11 cellular contexts compared by ENCODE assay signal in genomic region chr3:130850846-130851245, GRCh38. TPM values are rescaled to one million over a fixed set of nuclear protein-coding genes. Genes with fewer than 3 reads are reported as not detected.
DNase-seq lines count a peak whose midpoint lies in the region; ATAC-seq and TF ChIP-seq lines count a peak whose summit lies in the region.
"Had no signal": no experiment of that assay in that cellular context is flagged by ENCODE, and none has a peak within 500 bp of the region (broad histone marks: within the 10 kb centered on the region; RNA-seq: fewer than 3 reads in every experiment).

No MANE protein-coding gene starts in this region.

- no peaks in the 10 kb centered on the region for H3K27me3 ChIP-seq in breast epithelium
- no peaks in the 10 kb centered on the region for H3K27me3 ChIP-seq in hepatocyte
- H3K27me3 ChIP-seq in thymus (ENCODE audit: control insufficient read depth, insufficient read depth), result no peaks in the 10 kb centered on the region
- H3K27me3 ChIP-seq in gastroesophageal sphincter, result no peaks in the 10 kb centered on the region
- H3K27me3 ChIP-seq: cardiac muscle cell had no signal

- no peaks in the 10 kb centered on the region for H3K79me2 ChIP-seq in hepatocyte

- H3K4me3 Mint-ChIP-seq in MCF 10A (ENCODE audit: unreplicated experiment) (no peak overlapping the region), progenitor cell of endocrine pancreas (ENCODE audit: low read depth) (no peak overlapping the region)
- peak overlapping the region; percentile 20 for H3K4me3 Mint-ChIP-seq in activated CD4-positive, alpha-beta memory T cell treated with anti-CD3 and anti-CD28 coated beads for 36 hours

- no peaks in the 10 kb centered on the region for H3K9me3 ChIP-seq in breast epithelium
- H3K9me3 ChIP-seq in hepatocyte (ENCODE audit: low read depth), result no peaks in the 10 kb centered on the region
- no peaks in the 10 kb centered on the region for H3K9me3 ChIP-seq in thymus (ENCODE audit: control insufficient read depth)
- no peaks in the 10 kb centered on the region for H3K9me3 ChIP-seq in gastroesophageal sphincter

- H3K27ac Mint-ChIP-seq in MCF 10A (ENCODE audit: low read depth, unreplicated experiment) (no peak overlapping the region), progenitor cell of endocrine pancreas (no peak overlapping the region)
- H3K27ac Mint-ChIP-seq in activated CD4-positive, alpha-beta memory T cell treated with anti-CD3 and anti-CD28 coated beads for 36 hours, result no peak overlapping the region
- H3K27ac Mint-ChIP-seq: immature natural killer cell had no signal

- WGBS in hepatocyte (ENCODE audit: low lambda C conversion rate, missing lambda C conversion rate), result 70% methylated on average over 7 of the region's 7 CpGs
- WGBS in thymus, result 4% methylated on average over 7 of the region's 7 CpGs
- WGBS in gastroesophageal sphincter (ENCODE audit: low coverage in 1 of 2), 2 donors, result 41 to 57% methylated on average over 7 of the region's 7 CpGs

- TF ChIP-seq CTCF in breast epithelium (IDR thresholded peaks at IDR 0.05), result no peak
- no peak for TF ChIP-seq CTCF in MCF 10A (IDR thresholded peaks at IDR 0.05; ENCODE audit: unreplicated experiment)
- no peak for TF ChIP-seq CTCF in hepatocyte (IDR thresholded peaks at IDR 0.05; ENCODE audit: poor library complexity)
- no peak for TF ChIP-seq CTCF in gastroesophageal sphincter (IDR thresholded peaks at IDR 0.05)
- no peak for TF ChIP-seq CTCF in progenitor cell of endocrine pancreas (IDR thresholded peaks at IDR 0.05; ENCODE audit: unreplicated experiment)

- H3K36me3 Mint-ChIP-seq in MCF 10A (ENCODE audit: insufficient read depth, unreplicated experiment) (no peaks in the 10 kb centered on the region), progenitor cell of endocrine pancreas (ENCODE audit: insufficient read depth) (no peaks in the 10 kb centered on the region)
- H3K36me3 Mint-ChIP-seq in activated CD4-positive, alpha-beta memory T cell treated with anti-CD3 and anti-CD28 coated beads for 36 hours, result no peaks in the 10 kb centered on the region
- H3K36me3 Mint-ChIP-seq: immature natural killer cell had no signal

- H2AFZ ChIP-seq in hepatocyte, result peak overlapping the region; percentile 28

- no TSS peak for BruUV-seq in MCF 10A (replicated peaks; lab: Mats Ljungman, UMichigan)

- peak overlapping the region; percentile 14 to 47 (median 29) for H3K4me3 ChIP-seq in breast epithelium
- H3K4me3 ChIP-seq in hepatocyte, result no peak overlapping the region
- H3K4me3 ChIP-seq in thymus (ENCODE audit: low read length), result peak overlapping the region; percentile 29
- no peak overlapping the region for H3K4me3 ChIP-seq in gastroesophageal sphincter
- H3K4me3 ChIP-seq: cardiac muscle cell had no signal

- POLR2A ChIA-PET in MCF 10A (lab: Yijun Ruan, JAX), result interaction anchor here (0.7 to 1.5 kb wide), 3 partner anchors 43 to 113 kb away, joined by 3 to 9 read pairs (median 3); partner anchors contain the start of gene ATP2C1
- POLR2A ChIA-PET in activated CD4-positive, alpha-beta memory T cell treated with anti-CD3 and anti-CD28 coated beads for 36 hours (lab: Charles Lee), result interaction anchor here (2.8 kb wide), 1 partner anchor 43 kb away, joined by 28 read pairs; the partner anchor contains the start of gene ATP2C1

- no peak for DNase-seq in breast epithelium (ENCODE audit: low spot score in 2 of 2)
- DNase-seq in MCF 10A (ENCODE audit: unreplicated experiment), result no peak
- no peak for DNase-seq in activated CD4-positive, alpha-beta memory T cell treated with anti-CD3 and anti-CD28 coated beads for 36 hours
- DNase-seq in hepatocyte (ENCODE audit: low spot score), result no peak
- DNase-seq in stimulated activated CD4-positive, alpha-beta T cell treated with anti-CD3 and anti-CD28 coated beads, Interleukin-2, amount 100 ng/mL, for 24 hours, result no peak
- DNase-seq in progenitor cell of endocrine pancreas (ENCODE audit: low spot score, unreplicated experiment), result no peak
- DNase-seq: NCI-H1694 treated with DMSO at 0.1 percent for 48 hours had no signal

- peaks cover 7% of the 10 kb centered on the region for H3K4me1 Mint-ChIP-seq in MCF 10A (ENCODE audit: insufficient read depth, unreplicated experiment)
- H3K4me1 Mint-ChIP-seq in activated CD4-positive, alpha-beta memory T cell treated with anti-CD3 and anti-CD28 coated beads for 36 hours (ENCODE audit: low read depth), result peaks cover 28% of the 10 kb centered on the region
- peaks cover 16% of the 10 kb centered on the region for H3K4me1 Mint-ChIP-seq in progenitor cell of endocrine pancreas (ENCODE audit: low read depth)

- ATAC-seq in gastroesophageal sphincter, result no peak

- TF ChIP-seq EP300 in gastroesophageal sphincter (IDR thresholded peaks at IDR 0.05), result no peak

- H3K9me3 Mint-ChIP-seq in MCF 10A (ENCODE audit: unreplicated experiment), result no peaks in the 10 kb centered on the region
- H3K9me3 Mint-ChIP-seq in activated CD4-positive, alpha-beta memory T cell treated with anti-CD3 and anti-CD28 coated beads for 36 hours, result no peaks in the 10 kb centered on the region
- no peaks in the 10 kb centered on the region for H3K9me3 Mint-ChIP-seq in progenitor cell of endocrine pancreas (ENCODE audit: low read depth)
- H3K9me3 Mint-ChIP-seq: immature natural killer cell had no signal

- H3K27me3 Mint-ChIP-seq in MCF 10A (ENCODE audit: insufficient read depth, unreplicated experiment) (peaks cover 10% of the 10 kb centered on the region), progenitor cell of endocrine pancreas (no peaks in the 10 kb centered on the region)
- peaks cover 38% of the 10 kb centered on the region for H3K27me3 Mint-ChIP-seq in activated CD4-positive, alpha-beta memory T cell treated with anti-CD3 and anti-CD28 coated beads for 36 hours

- H3K4me1 ChIP-seq in breast epithelium (no peaks in the 10 kb centered on the region), hepatocyte (ENCODE audit: insufficient read depth) (peaks cover 16% of the 10 kb centered on the region), thymus (ENCODE audit: control insufficient read depth, insufficient read depth, low read length) (peaks cover 22% of the 10 kb centered on the region), gastroesophageal sphincter (peaks cover 0 to 36% (median 2%) of the 10 kb centered on the region in 3 donors)

- H3K4me2 ChIP-seq in hepatocyte, result peak overlapping the region; percentile 33

- H3K27ac ChIP-seq in breast epithelium (peak overlapping the region; percentile 63 to 81), hepatocyte (peak overlapping the region; percentile 10), thymus (ENCODE audit: low read depth) (peak overlapping the region; percentile 62), gastroesophageal sphincter (peak overlapping the region in 2 of 4 donors; percentile 3 to 52)
- H3K27ac ChIP-seq: cardiac muscle cell had no signal

- H3K9me2 ChIP-seq in hepatocyte (replicated peaks; ENCODE audit: insufficient read depth), result no peaks in the 10 kb centered on the region

- no peaks in the 10 kb centered on the region for H3K36me3 ChIP-seq in breast epithelium
- no peaks in the 10 kb centered on the region for H3K36me3 ChIP-seq in hepatocyte (replicated peaks; ENCODE audit: insufficient read depth, low read depth)
- H3K36me3 ChIP-seq in thymus (ENCODE audit: control insufficient read depth, insufficient read depth), result no peaks in the 10 kb centered on the region
- no peaks in the 10 kb centered on the region for H3K36me3 ChIP-seq in gastroesophageal sphincter
- H3K36me3 ChIP-seq: cardiac muscle cell had no signal

- intact Hi-C loops in breast epithelium (cut with DNase I; ENCODE audit: low total_unique reads), result no loop called here
- intact Hi-C loops in MCF 10A (cut with micrococcal nuclease), result no loop called here
- intact Hi-C loops in activated CD4-positive, alpha-beta memory T cell treated with anti-CD3 and anti-CD28 coated beads for 36 hours (cut with micrococcal nuclease), result loop anchor here (1.0 to 5.0 kb wide), 4 partner anchors 42 to 1566 kb away; partner anchors contain the start of genes ASTE1, DNAJC13, NEK11 and PIK3R4

- no peaks in the 10 kb centered on the region for H4K20me1 ChIP-seq in hepatocyte (ENCODE audit: insufficient read depth, poor library complexity, severe bottlenecking)

- TF ChIP-seq POLR2A in breast epithelium (IDR thresholded peaks at IDR 0.05), result no peak
- no peak for TF ChIP-seq POLR2A in gastroesophageal sphincter (IDR thresholded peaks at IDR 0.05)

- CTCF ChIA-PET in MCF 10A (lab: Yijun Ruan, JAX), result interaction anchor here (1.7 to 2.0 kb wide), 3 partner anchors 9 to 91 kb away, joined by 5 to 13 read pairs (median 6); partner anchors contain the start of gene ATP2C1
- CTCF ChIA-PET in activated CD4-positive, alpha-beta memory T cell treated with anti-CD3 and anti-CD28 coated beads for 36 hours (lab: Charles Lee), result interaction anchor here (4.1 kb wide), 1 partner anchor 42 kb away, joined by 31 read pairs; the partner anchor contains the start of gene ATP2C1

RNA-seq across cellular contexts. Expression of gene ATP2C1, which starts 43.0 kb away (rescaled TPM):
- total RNA-seq in breast epithelium (10 to 100 TPM; 59.4 to 76.4 (median 76.2) TPM), MCF 10A (2022) (52.7 and 61.0 TPM in 2 replicates), hepatocyte (88.2 and 99.4 TPM in 2 replicates), gastroesophageal sphincter (10 to 100 TPM; 36.7 to 56.6 (median 44.8) TPM), progenitor cell of endocrine pancreas (82.7 and 83.5 TPM in 2 replicates)
- 10 to 100 TPM; 49.8 to 53.2 TPM for total RNA-seq in activated CD4-positive, alpha-beta memory T cell treated with anti-CD3 and anti-CD28 coated beads for 36 hours
- polyA plus RNA-seq in hepatocyte (31.5 and 33.4 TPM in 2 replicates), thymus (60.2 TPM)

Comparison
In these comparisons a context has a peak if more than half of its experiments do, and no peak if none do; other contexts are left out.
1. H3K4me3 ChIP-seq: peak in breast epithelium (3 of 3) and thymus (single experiment); none in hepatocyte (single experiment) and gastroesophageal sphincter (0 of 2).